ENCODE assay signal across 11 cellular contexts in the genomic region with DNA sequence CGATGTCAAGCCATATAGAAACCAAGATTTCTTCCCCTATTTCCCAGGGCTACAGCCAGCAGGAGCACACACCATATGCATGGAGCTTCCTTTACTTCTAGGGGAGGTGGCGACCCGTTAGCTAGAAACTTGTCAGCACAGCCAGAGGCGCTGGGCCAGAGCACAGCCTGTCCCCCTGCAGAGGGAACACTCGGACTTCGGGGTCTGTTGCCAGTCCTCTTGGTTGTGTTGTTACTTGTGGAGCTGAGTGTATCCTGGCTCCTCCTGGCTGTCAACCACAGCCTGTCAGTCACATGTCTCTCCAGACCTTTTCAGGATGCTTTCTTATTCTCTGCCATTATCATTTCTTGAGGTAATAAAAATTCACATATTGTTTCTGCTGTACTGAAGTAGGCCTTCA. TPM values are rescaled to one million over a fixed set of nuclear protein-coding genes. Genes with fewer than 3 reads are reported as not detected.
DNase-seq lines count a peak whose midpoint lies in the region; ATAC-seq and TF ChIP-seq lines count a peak whose summit lies in the region.
"Had no signal": no experiment of that assay in that cellular context is flagged by ENCODE, and none has a peak within 500 bp of the region (broad histone marks: within the 10 kb centered on the region; RNA-seq: fewer than 3 reads in every experiment).

No MANE protein-coding gene starts in this region.

- H3K9me1 ChIP-seq in IMR-90 (ENCODE audit: insufficient read depth, low read length): no peaks in the 10 kb centered on the region; the same call in 1 of the 2 replicates

- no peak overlapping the region for H2BK20ac ChIP-seq in IMR-90 (ENCODE audit: low read depth, low read length)

- dilution Hi-C loops in IMR-90 (cut with HindIII; ENCODE audit: low sequenced_read_pairs, unreplicated experiment): no loop called here

- H2BK120ac ChIP-seq in IMR-90 (ENCODE audit: low read depth, low read length): 0 out of 2 replicates have a peak overlapping the region, but pooled peaks have one; percentile 21

- H3K9me3 ChIP-seq in IMR-90 (ENCODE audit: control insufficient read depth, insufficient read depth, low read length) (no peaks in the 10 kb centered on the region), smooth muscle cell (replicated peaks; ENCODE audit: low read depth) (no peaks in the 10 kb centered on the region)

- no peak overlapping the region for H3K18ac ChIP-seq in IMR-90 (ENCODE audit: low read depth, low read length)

- DNase-seq in IMR-90: no peak
- peak; percentile 33 for DNase-seq in iPS-NIHi11 (ENCODE audit: low spot score)
- DNase-seq in smooth muscle cell (lab: John Stamatoyannopoulos, UW; ENCODE audit: unreplicated experiment): no peak
- DNase-seq in NCI-H2081 treated with DMSO at 0.1 percent for 48 hours (lab: John Stamatoyannopoulos, UW): no peak
- DNase-seq in NCI-H2081 (lab: John Stamatoyannopoulos, UW): no peak
- no peak for DNase-seq in posterior vena cava (ENCODE audit: low spot score)
- DNase-seq in stimulated activated CD8-positive, alpha-beta memory T cell treated with anti-CD3 and anti-CD28 coated beads, Interleukin-4, amount 100 ng/mL, for 48 hours: no peak
- DNase-seq: effector CD4-positive, alpha-beta T cell; GF-D8; NCI-H774 had no signal

- H3K4me3 ChIP-seq in IMR-90 (ENCODE audit: insufficient read depth, low read depth, low read length) (no peak overlapping the region), smooth muscle cell (no peak overlapping the region)

- in situ Hi-C loops in IMR-90 (cut with MboI; ENCODE audit: low sequenced_read_pairs): no loop called here

- H3K4ac ChIP-seq in IMR-90 (ENCODE audit: low read depth, low read length): peak overlapping the region; percentile 37

- intact Hi-C loops in IMR-90 (cut with micrococcal nuclease) (no loop called here), posterior vena cava (cut with DNase I) (loop anchor here in 1 of 2 donors (10.0 kb wide), 1 partner anchor 58 kb away; the partner anchor contains the start of gene TRAF3IP2)

- BruUV-seq in IMR-90 (replicated peaks; lab: Mats Ljungman, UMichigan): no TSS peak

- H2BK5ac ChIP-seq in IMR-90 (ENCODE audit: low read depth, low read length, poor library complexity, severe bottlenecking): peak overlapping the region; percentile 16

- H3F3A ChIP-seq in smooth muscle cell (ENCODE audit: low read depth): peaks cover 30% of the 10 kb centered on the region

- H3K14ac ChIP-seq in IMR-90 (replicated peaks; ENCODE audit: low read depth, low read length): peak overlapping the region; percentile 32; the same call in 1 of the 2 replicates

- TF ChIP-seq POLR2A in IMR-90 (IDR thresholded peaks at IDR 0.05; ENCODE audit: low read depth, low read length): no peak

- peak overlapping the region; percentile 30 for H2AK9ac ChIP-seq in IMR-90 (replicated peaks; ENCODE audit: low read depth, low read length, poor library complexity)

- no peak for TF ChIP-seq RAD21 in IMR-90 (IDR thresholded peaks at IDR 0.05; ENCODE audit: low read length)

- H3K79me1 ChIP-seq in IMR-90 (ENCODE audit: low read depth in 1 of 2, low read length in 2 of 2): no peaks in the 10 kb centered on the region

- TF ChIP-seq CTCF in IMR-90 (conservative IDR thresholded peaks at IDR 0.05; ENCODE audit: low read depth, low read length) (no peak), smooth muscle cell (IDR thresholded peaks at IDR 0.05; ENCODE audit: borderline replicate concordance, insufficient read depth, poor library complexity, severe bottlenecking) (no peak)

- H3K4me2 ChIP-seq in IMR-90 (ENCODE audit: low read depth, low read length) (peak overlapping the region; percentile 17; the same call in 1 of the 2 replicates), smooth muscle cell (peak overlapping the region; percentile 77)

- H3K36me3 ChIP-seq in IMR-90 (ENCODE audit: control insufficient read depth, insufficient read depth, low read length): peaks cover 1% of the 10 kb centered on the region; the same call in 1 of the 2 replicates
- H3K36me3 ChIP-seq in smooth muscle cell (ENCODE audit: low read depth): no peaks in the 10 kb centered on the region

- peaks cover 17% of the 10 kb centered on the region for H3K4me1 ChIP-seq in IMR-90 (ENCODE audit: control insufficient read depth, insufficient read depth, low read length)
- H3K4me1 ChIP-seq in smooth muscle cell (ENCODE audit: low read depth): peaks cover 32% of the 10 kb centered on the region

- H3K23ac ChIP-seq in IMR-90 (ENCODE audit: low read depth, low read length): no peak overlapping the region

- H3K27me3 ChIP-seq in IMR-90 (ENCODE audit: control insufficient read depth, insufficient read depth, low read length) (no peaks in the 10 kb centered on the region), smooth muscle cell (ENCODE audit: low read depth) (no peaks in the 10 kb centered on the region)

- no peaks in the 10 kb centered on the region for H3K79me2 ChIP-seq in smooth muscle cell (ENCODE audit: low read depth)

- H4K8ac ChIP-seq in IMR-90 (ENCODE audit: low read depth in 2 of 2, low read length in 2 of 2): peak overlapping the region; percentile 22 to 60; a peak in 3 of 4 replicates

- H3K27ac ChIP-seq in IMR-90 (ENCODE audit: insufficient read depth, low read length) (no peak overlapping the region; the same call in 1 of the 2 replicates), angular gyrus (ENCODE audit: low read depth, low read length) (peak overlapping the region; percentile 9), smooth muscle cell (ENCODE audit: low read depth) (peak overlapping the region; percentile 51)

- ATAC-seq in IMR-90 (ENCODE audit: low read depth): no peak

- H4K5ac ChIP-seq in IMR-90 (ENCODE audit: low read depth, low read length): no peak overlapping the region

- POLR2A ChIA-PET in IMR-90 (lab: Charles Lee; ENCODE audit: unreplicated experiment): no interaction called here

- no peak overlapping the region for H2BK15ac ChIP-seq in IMR-90 (ENCODE audit: low read depth, low read length)

- no CpG with 5 or more reads among the region's 6 CpGs for WGBS in IMR-90 (ENCODE audit: extremely low coverage in 2 of 2, insufficient read length in 1 of 2), 2 experiments
- 69% methylated on average over 6 of the region's 6 CpGs for WGBS in smooth muscle cell (ENCODE audit: low lambda C conversion rate)

- H4K91ac ChIP-seq in IMR-90 (ENCODE audit: insufficient read depth, low read depth, low read length): no peak overlapping the region

- no peak overlapping the region for H3K56ac ChIP-seq in IMR-90 (ENCODE audit: extremely low read depth, insufficient read depth, low read length)

- peak overlapping the region; percentile 74 for H2AFZ ChIP-seq in IMR-90 (replicated peaks; ENCODE audit: low read length, poor library complexity)
- no peak overlapping the region for H2AFZ ChIP-seq in smooth muscle cell (ENCODE audit: low read depth)

- no peak overlapping the region for H2AK5ac ChIP-seq in IMR-90 (ENCODE audit: low read depth, low read length)

- H3K9ac ChIP-seq in IMR-90 (ENCODE audit: low read depth, low read length): no peak overlapping the region
- no peak overlapping the region for H3K9ac ChIP-seq in smooth muscle cell (ENCODE audit: low read depth)

- CTCF ChIA-PET in IMR-90 (lab: Yijun Ruan, JAX): no interaction called here

- no peaks in the 10 kb centered on the region for H4K20me1 ChIP-seq in IMR-90 (ENCODE audit: insufficient read depth, low read length)
- peaks cover 13% of the 10 kb centered on the region for H4K20me1 ChIP-seq in smooth muscle cell (ENCODE audit: low read depth)

TF ChIP-seq in IMR-90, 13 proteins besides CTCF, POLR2A, EP300 and RAD21:
- TF ChIP-seq ELK1 (IDR thresholded peaks at IDR 0.05; ENCODE audit: borderline replicate concordance, low read depth, low read length) (no peak), BHLHE40 (IDR thresholded peaks at IDR 0.05; ENCODE audit: low read depth, low read length) (no peak), FOS (IDR thresholded peaks at IDR 0.05; ENCODE audit: low read depth, low read length) (no peak), RCOR1 (IDR thresholded peaks at IDR 0.05; ENCODE audit: insufficient replicate concordance, low read length) (no peak), CEBPB (IDR thresholded peaks at IDR 0.05; ENCODE audit: low read depth, low read length) (no peak), CHD1 (IDR thresholded peaks at IDR 0.05; ENCODE audit: low read depth, low read length) (no peak)

RNA-seq across cellular contexts. Expression of gene TRAF3IP2, which starts 57.6 kb away (rescaled TPM):
- total RNA-seq in IMR-90 (2012; rRNA removed) (11.7 and 15.2 TPM in 2 replicates), smooth muscle cell (13.1 and 21.2 TPM in 2 replicates), posterior vena cava (10 to 100 TPM; 21.1 to 44.9 TPM)
- polyA plus RNA-seq in IMR-90 (2012; rRNA removed) (12.8 and 14.9 TPM in 2 replicates), smooth muscle cell (10.2 and 17.1 TPM in 2 replicates)
- 12.6 and 14.2 TPM in 2 replicates for polyA plus RNA-seq in IMR-90 (2012; cell fraction: cytosol; rRNA removed)
- 8.7 and 9.4 TPM in 2 replicates for polyA plus RNA-seq in IMR-90 (2012; cell fraction: nucleus; rRNA removed; ENCODE audit: low replicate concordance)
